8 cellular contexts compared by ENCODE assay signal in the genomic region with DNA sequence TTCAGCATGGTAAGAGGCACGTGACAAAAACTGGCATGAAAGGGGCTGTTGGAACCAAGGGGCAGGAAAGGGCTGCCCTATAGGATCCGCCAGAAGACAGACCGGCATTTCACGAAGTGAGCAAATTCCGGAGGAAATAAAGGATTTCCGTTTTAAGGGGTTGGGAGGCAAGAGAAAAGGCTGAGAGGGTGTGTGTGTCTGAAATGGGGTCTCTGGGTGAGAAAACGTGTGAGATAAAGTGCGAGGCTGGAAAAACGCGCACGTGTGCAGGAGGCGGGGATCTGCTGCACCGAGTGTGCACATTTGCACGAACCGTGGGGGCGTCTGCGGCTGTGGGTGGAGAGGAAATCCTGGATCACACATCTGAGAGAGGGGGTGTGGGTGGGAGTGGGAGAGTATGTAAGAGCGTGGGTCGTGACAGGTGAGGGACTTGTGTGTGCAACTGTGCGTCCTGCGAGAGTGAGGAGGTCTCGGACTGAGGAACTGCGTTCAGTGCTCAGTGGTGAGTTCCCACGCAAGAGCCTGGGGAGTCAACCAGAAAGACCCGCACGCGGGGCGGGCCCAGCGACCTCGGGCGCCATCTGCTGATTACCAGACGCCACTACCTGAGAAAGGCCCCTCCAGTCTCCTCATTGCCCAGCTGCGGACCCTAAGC. TPM values are rescaled to one million over a fixed set of nuclear protein-coding genes. Genes with fewer than 3 reads are reported as not detected.
A peak's percentile ranks its signal among the peaks of the same experiment; 100 is the strongest.
DNase-seq lines count a peak whose midpoint lies in the region; ATAC-seq and TF ChIP-seq lines count a peak whose summit lies in the region.

No MANE protein-coding gene starts in this region.

- H3K4ac ChIP-seq in IMR-90 (ENCODE audit: low read depth, low read length), result no peak overlapping the region; the same call in 1 of the 2 replicates

- H3K9me1 ChIP-seq in IMR-90 (ENCODE audit: insufficient read depth, low read length), result peaks cover 3% of the 10 kb centered on the region; the same call in 1 of the 2 replicates

- no peaks in the 10 kb centered on the region for H3K9me2 ChIP-seq in PC-3 (replicated peaks; ENCODE audit: low read length)

- H3K36me3 Mint-ChIP-seq in naive B cell, result no peaks in the 10 kb centered on the region

- peak overlapping the region in 4 of 6 donors; percentile 88 to 93 (median 90) for H3K27ac Mint-ChIP-seq in naive B cell

- H3K4me1 ChIP-seq in IMR-90 (ENCODE audit: control insufficient read depth, insufficient read depth, low read length) (peaks cover 2% of the 10 kb centered on the region; the same call in 1 of the 2 replicates), PC-3 (ENCODE audit: insufficient read depth, low read length) (peaks cover 6% of the 10 kb centered on the region; the same call in 1 of the 2 replicates)

- H3K4me2 ChIP-seq in IMR-90 (ENCODE audit: low read depth, low read length) (peak overlapping the region; percentile 90), PC-3 (ENCODE audit: low read length) (peak overlapping the region; percentile 89)

- H2BK20ac ChIP-seq in IMR-90 (ENCODE audit: low read depth, low read length), result peak overlapping the region; percentile 68; the same call in 1 of the 2 replicates

- no peak overlapping the region for H2BK5ac ChIP-seq in IMR-90 (ENCODE audit: low read depth, low read length, poor library complexity, severe bottlenecking)

- BruUV-seq in IMR-90 (replicated peaks; lab: Mats Ljungman, UMichigan) (no TSS peak), PC-3 (replicated peaks; lab: Mats Ljungman, UMichigan) (no TSS peak)

- dilution Hi-C loops in IMR-90 (cut with HindIII; ENCODE audit: low sequenced_read_pairs, unreplicated experiment), result no loop called here

- no peak overlapping the region for H3K9ac ChIP-seq in IMR-90 (ENCODE audit: low read depth, low read length)
- 0 out of 2 replicates have a peak overlapping the region, but pooled peaks have one; percentile 2 for H3K9ac ChIP-seq in PC-3 (ENCODE audit: low read length)

- peaks cover 15% of the 10 kb centered on the region for H3K27me3 ChIP-seq in IMR-90 (ENCODE audit: control insufficient read depth, insufficient read depth, low read length)
- H3K27me3 ChIP-seq in PC-3 (ENCODE audit: low read length), result no peaks in the 10 kb centered on the region

- H3K4me1 Mint-ChIP-seq in naive B cell, result peaks cover 14 to 28% (median 24%) of the 10 kb centered on the region in 3 donors

- peaks cover 4 to 16% (median 5%) of the 10 kb centered on the region in 3 donors for H3K27me3 Mint-ChIP-seq in naive B cell

- POLR2A ChIA-PET in IMR-90 (lab: Charles Lee; ENCODE audit: unreplicated experiment) (no interaction called here), PC-3 (lab: Charles Lee; ENCODE audit: unreplicated experiment) (no interaction called here)

- no peak overlapping the region for H4K8ac ChIP-seq in IMR-90 (ENCODE audit: low read depth in 2 of 2, low read length in 2 of 2)

- peak; percentile 99 for ATAC-seq in IMR-90 (ENCODE audit: low read depth)
- ATAC-seq in PC-3, result peak; percentile 94
- peak; percentile 88 to 90 for ATAC-seq in naive B cell (ENCODE audit: low read depth in 2 of 2)
- no peak for ATAC-seq in GM18858 (IDR thresholded peaks at IDR 0.05; ENCODE audit: unreplicated experiment)

- no peak overlapping the region for H2BK120ac ChIP-seq in IMR-90 (ENCODE audit: low read depth, low read length)

- TF ChIP-seq POLR2A in IMR-90 (IDR thresholded peaks at IDR 0.05; ENCODE audit: low read depth, low read length), result no peak

- no peaks in the 10 kb centered on the region for H3K36me3 ChIP-seq in IMR-90 (ENCODE audit: control insufficient read depth, insufficient read depth, low read length)
- H3K36me3 ChIP-seq in PC-3 (ENCODE audit: low read depth, low read length), result no peaks in the 10 kb centered on the region

- no peaks in the 10 kb centered on the region for H4K20me1 ChIP-seq in IMR-90 (ENCODE audit: insufficient read depth, low read length)
- no peaks in the 10 kb centered on the region for H4K20me1 ChIP-seq in PC-3 (ENCODE audit: low read length)

- DNase-seq in IMR-90 (peak; percentile 35), PC-3 (peak; percentile 69), fibroblast of gingiva (ENCODE audit: low read depth) (peak; percentile 27), naive B cell (peak; percentile 75)
- DNase-seq in activated T-cell treated with anti-CD3 and anti-CD28 coated beads, Interleukin-2, amount 50 U/mL, for 48 hours, result peak; percentile 84 to 88
- DNase-seq in stimulated activated CD8-positive, alpha-beta memory T cell treated with anti-CD3 and anti-CD28 coated beads, Interleukin-7, amount 100 ng/mL, for 1 hour (ENCODE audit: low read depth in 2 of 2), result peak; percentile 63 to 75

- H3K56ac ChIP-seq in IMR-90 (ENCODE audit: extremely low read depth, insufficient read depth, low read length), result no peak overlapping the region

- no peak overlapping the region for H4K91ac ChIP-seq in IMR-90 (ENCODE audit: insufficient read depth, low read depth, low read length)

- H3K9me3 Mint-ChIP-seq in naive B cell, result peaks cover 0 to 18% (median 10%) of the 10 kb centered on the region in 7 donors

- WGBS in IMR-90 (ENCODE audit: extremely low coverage in 2 of 2, insufficient read length in 1 of 2), 2 experiments, result 17% methylated on average over 9 of the region's 33 CpGs; no CpG with 5 or more reads in 1 of the 2 experiments

- H2BK15ac ChIP-seq in IMR-90 (ENCODE audit: low read depth, low read length), result no peak overlapping the region

- no peaks in the 10 kb centered on the region for H3K79me1 ChIP-seq in IMR-90 (ENCODE audit: low read depth in 1 of 2, low read length in 2 of 2)

- H2AFZ ChIP-seq in IMR-90 (replicated peaks; ENCODE audit: low read length, poor library complexity), result peak overlapping the region; percentile 95
- peak overlapping the region; percentile 85 for H2AFZ ChIP-seq in PC-3 (ENCODE audit: low read length)

- no peak overlapping the region for H2AK5ac ChIP-seq in IMR-90 (ENCODE audit: low read depth, low read length)

- no peak overlapping the region for H3K18ac ChIP-seq in IMR-90 (ENCODE audit: low read depth, low read length)

- in situ Hi-C loops in IMR-90 (cut with MboI; ENCODE audit: low sequenced_read_pairs), result no loop called here

- peak overlapping the region; percentile 73 to 95 (median 89) for H3K4me3 Mint-ChIP-seq in naive B cell

- peak overlapping the region; percentile 13 for H3K4me3 ChIP-seq in GM12875 (ENCODE audit: low read depth, low read length)
- H3K4me3 ChIP-seq in IMR-90 (ENCODE audit: insufficient read depth, low read depth, low read length), result peak overlapping the region; percentile 24; the same call in 1 of the 2 replicates
- H3K4me3 ChIP-seq in PC-3 (ENCODE audit: low read length), result peak overlapping the region; percentile 66

- peak overlapping the region; percentile 78 for H2AK9ac ChIP-seq in IMR-90 (replicated peaks; ENCODE audit: low read depth, low read length, poor library complexity)

- H3K79me2 ChIP-seq in PC-3 (ENCODE audit: low read length), result no peaks in the 10 kb centered on the region

- H3K23ac ChIP-seq in IMR-90 (ENCODE audit: low read depth, low read length), result no peak overlapping the region

- CTCF ChIA-PET in IMR-90 (lab: Yijun Ruan, JAX) (interaction anchor here (0.8 to 0.9 kb wide), 3 partner anchors 13 to 512 kb away, joined by 3 read pairs; no protein-coding TSS in a partner anchor), PC-3 (lab: Charles Lee) (interaction anchor here (0.5 to 0.6 kb wide), 3 partner anchors 169 to 453 kb away, joined by 3 to 4 read pairs (median 3); no protein-coding TSS in a partner anchor)

- no peak overlapping the region for H4K5ac ChIP-seq in IMR-90 (ENCODE audit: low read depth, low read length)

- peak; percentile 66 for TF ChIP-seq RAD21 in IMR-90 (IDR thresholded peaks at IDR 0.05; ENCODE audit: low read length)

- intact Hi-C loops in IMR-90 (cut with micrococcal nuclease), result loop anchor here (1.0 to 5.0 kb wide), 4 partner anchors 33 to 513 kb away; no protein-coding TSS in a partner anchor
- intact Hi-C loops in PC-3 (cut with micrococcal nuclease), result loop anchor here (1.0 kb wide), 2 partner anchors 35 to 90 kb away; no protein-coding TSS in a partner anchor

- TF ChIP-seq CTCF in GM12875 (IDR thresholded peaks at IDR 0.05; ENCODE audit: borderline replicate concordance, insufficient read depth, low read depth, low read length), result peak; percentile 89
- peak; percentile 74 for TF ChIP-seq CTCF in IMR-90 (conservative IDR thresholded peaks at IDR 0.05; ENCODE audit: low read depth, low read length)
- TF ChIP-seq CTCF in PC-3 (conservative IDR thresholded peaks at IDR 0.05; ENCODE audit: low read depth, low read length), result peak; percentile 82

- H3K27ac ChIP-seq in IMR-90 (ENCODE audit: insufficient read depth, low read length) (no peak overlapping the region), PC-3 (ENCODE audit: low read length) (no peak overlapping the region)

- H3K14ac ChIP-seq in IMR-90 (replicated peaks; ENCODE audit: low read depth, low read length), result no peak overlapping the region

- no peaks in the 10 kb centered on the region for H3F3A ChIP-seq in PC-3 (ENCODE audit: low read length, unreplicated experiment)

- no peaks in the 10 kb centered on the region for H3K9me3 ChIP-seq in IMR-90 (ENCODE audit: control insufficient read depth, insufficient read depth, low read length)
- H3K9me3 ChIP-seq in PC-3 (ENCODE audit: low read length), result 0 out of 2 replicates have a peak, but pooled peaks cover 4% of the 10 kb centered on the region

TF ChIP-seq in IMR-90, 13 proteins besides CTCF, POLR2A, EP300 and RAD21 (continues in another document):
- no peak for TF ChIP-seq FOS (IDR thresholded peaks at IDR 0.05; ENCODE audit: low read depth, low read length)
- no peak for TF ChIP-seq RCOR1 (IDR thresholded peaks at IDR 0.05; ENCODE audit: insufficient replicate concordance, low read length)
- no peak for TF ChIP-seq CEBPB (IDR thresholded peaks at IDR 0.05; ENCODE audit: low read depth, low read length)
- TF ChIP-seq RFX5 (IDR thresholded peaks at IDR 0.05; ENCODE audit: low read depth, low read length), result no peak
- no peak for TF ChIP-seq NFE2L2 (IDR thresholded peaks at IDR 0.05; ENCODE audit: low read depth, low read length)

RNA-seq across cellular contexts. Expression of gene P2RX7, which starts 37.0 kb away (rescaled TPM):
- total RNA-seq in IMR-90 (2012; rRNA removed), result under 0.01 and 0.18 TPM in 2 replicates
- polyA plus RNA-seq in IMR-90 (2012; rRNA removed), result 0.07 and 0.16 TPM in 2 replicates
- 0.04 and 0.15 TPM in 2 replicates for polyA plus RNA-seq in IMR-90 (2012; cell fraction: cytosol; rRNA removed)
- polyA plus RNA-seq in IMR-90 (2012; cell fraction: nucleus; rRNA removed; ENCODE audit: low replicate concordance), result 0.10 and 0.24 TPM in 2 replicates
- total RNA-seq in PC-3 (2014; rRNA removed), result 1.6 and 6.0 TPM in 2 replicates
- polyA plus RNA-seq in naive B cell (ENCODE audit: low read depth in 6 of 6), result 1 to 10 TPM in 5 of 6 donors, under 1 TPM in 1; 0.10 to 3.2 (median 1.4) TPM

RNA-seq across cellular contexts. Expression of gene OASL, which starts 56.6 kb away (rescaled TPM):
- total RNA-seq in IMR-90 (2012; rRNA removed) (under 0.01 TPM in 2 replicates), PC-3 (2014; rRNA removed) (6.4 and 7.6 TPM in 2 replicates)
- polyA plus RNA-seq in IMR-90 (2012; rRNA removed) (0.05 TPM in 1 of 2 replicates, not detected in the other), naive B cell (ENCODE audit: low read depth in 6 of 6) (1 to 10 TPM in 2 of 6 donors, under 1 TPM in 3, not detected in 1; 0.65 to 4.4 (median 0.84) TPM)
- not detected in 2 replicates for polyA plus RNA-seq in IMR-90 (2012; cell fraction: cytosol; rRNA removed)
- polyA plus RNA-seq in IMR-90 (2012; cell fraction: nucleus; rRNA removed; ENCODE audit: low replicate concordance), result not detected in 2 replicates

Comparison
In these comparisons a context has a peak if more than half of its experiments do, and no peak if none do; other contexts are left out.
1. H3K4me3 ChIP-seq: peak in every context shown above with its lines; median percentile 66 in PC-3; 24 in IMR-90; 13 in GM12875.
2. DNase-seq: peak in every context shown above with its lines; median percentile 86 in activated T-cell treated with anti-CD3 and anti-CD28 coated beads, Interleukin-2, amount 50 U/mL, for 48 hours; 75 in naive B cell; 69 in PC-3; 69 in stimulated activated CD8-positive, alpha-beta memory T cell treated with anti-CD3 and anti-CD28 coated beads, Interleukin-7, amount 100 ng/mL, for 1 hour; 35 in IMR-90; 27 in fibroblast of gingiva.